Comparison of ENCODE assay signal across 9 cellular contexts in genomic region chr15:67105991-67106763, GRCh38. TPM values are rescaled to one million over a fixed set of nuclear protein-coding genes. Genes with fewer than 3 reads are reported as not detected.
A peak's percentile ranks its signal among the peaks of the same experiment; 100 is the strongest.
DNase-seq lines count a peak whose midpoint lies in the region; ATAC-seq and TF ChIP-seq lines count a peak whose summit lies in the region.
"Had no signal": no experiment of that assay in that cellular context is flagged by ENCODE, and none has a peak within 500 bp of the region (broad histone marks: within the 10 kb centered on the region; RNA-seq: fewer than 3 reads in every experiment).

No MANE protein-coding gene starts in this region.

- H3K27me3 Mint-ChIP-seq in nephron progenitor cell (ENCODE audit: low read depth, poor library complexity): peaks cover 3% of the 10 kb centered on the region
- no peaks in the 10 kb centered on the region for H3K27me3 Mint-ChIP-seq in activated T-helper 17 cell treated with anti-CD3 and anti-CD28 coated beads, Interleukin-2, amount 50 U/mL, for 72 hours

- no peaks in the 10 kb centered on the region for H3K27me3 ChIP-seq in ACC112 (ENCODE audit: insufficient read depth, low read length)
- no peaks in the 10 kb centered on the region for H3K27me3 ChIP-seq in colonic mucosa

- BruUV-seq in OCI-LY7 (replicated peaks; lab: Mats Ljungman, UMichigan): no TSS peak

- H3K4me1 ChIP-seq in ACC112 (ENCODE audit: control insufficient read depth, insufficient read depth, low read length, unreplicated experiment) (peaks cover 78% of the 10 kb centered on the region), OCI-LY7 (ENCODE audit: insufficient read depth, low read length, poor library complexity, severe bottlenecking) (peaks cover 99% of the 10 kb centered on the region), colonic mucosa (peaks cover 16% of the 10 kb centered on the region)

- H2AFZ ChIP-seq in ACC112 (ENCODE audit: low read length, unreplicated experiment) (no peak overlapping the region), OCI-LY7 (ENCODE audit: low read length) (no peak overlapping the region)

- H3K9me3 ChIP-seq in OCI-LY7 (ENCODE audit: low read length): peaks cover 5% of the 10 kb centered on the region
- no peaks in the 10 kb centered on the region for H3K9me3 ChIP-seq in colonic mucosa

- H3K27ac Mint-ChIP-seq in nephron progenitor cell: peak overlapping the region; percentile 14
- H3K27ac Mint-ChIP-seq in activated T-helper 17 cell treated with anti-CD3 and anti-CD28 coated beads, Interleukin-2, amount 50 U/mL, for 72 hours: no peak overlapping the region

- H3K4me2 ChIP-seq in OCI-LY7 (ENCODE audit: low read length): peak overlapping the region; percentile 30

- POLR2A ChIA-PET in OCI-LY7 (lab: Charles Lee): interaction anchor here (0.6 to 1.2 kb wide), 2 partner anchors 26 to 48 kb away, joined by 3 read pairs; no protein-coding TSS in a partner anchor

- H3K36me3 ChIP-seq in ACC112 (ENCODE audit: insufficient read depth, low read length) (peaks cover 9% of the 10 kb centered on the region), OCI-LY7 (ENCODE audit: insufficient read depth, low read length) (peaks cover 34% of the 10 kb centered on the region), colonic mucosa (no peaks in the 10 kb centered on the region)

- H3K9me2 ChIP-seq in OCI-LY7 (ENCODE audit: insufficient read depth, low read length): no peaks in the 10 kb centered on the region

- H3K4me3 ChIP-seq in ACC112 (ENCODE audit: low read depth, low read length) (peak overlapping the region; percentile 3; the same call in 1 of the 2 replicates), OCI-LY7 (ENCODE audit: low read depth, low read length, poor library complexity, severe bottlenecking) (no peak overlapping the region), colonic mucosa (no peak overlapping the region)

- H3K79me2 ChIP-seq in ACC112 (ENCODE audit: control insufficient read depth, insufficient read depth, low read length, unreplicated experiment) (peaks cover 84% of the 10 kb centered on the region), OCI-LY7 (ENCODE audit: insufficient read depth, low read depth, low read length) (peaks cover 81% of the 10 kb centered on the region)

- H4K20me1 ChIP-seq in OCI-LY7 (ENCODE audit: insufficient read depth, low read length): no peaks in the 10 kb centered on the region

- peaks cover 19% of the 10 kb centered on the region for H3K36me3 Mint-ChIP-seq in nephron progenitor cell (ENCODE audit: low read depth)
- peaks cover 44% of the 10 kb centered on the region for H3K36me3 Mint-ChIP-seq in activated T-helper 17 cell treated with anti-CD3 and anti-CD28 coated beads, Interleukin-2, amount 50 U/mL, for 72 hours (ENCODE audit: low read depth)

- no peaks in the 10 kb centered on the region for H3K4me1 Mint-ChIP-seq in nephron progenitor cell
- H3K4me1 Mint-ChIP-seq in activated T-helper 17 cell treated with anti-CD3 and anti-CD28 coated beads, Interleukin-2, amount 50 U/mL, for 72 hours: peaks cover 56% of the 10 kb centered on the region

- no peak overlapping the region for H3K4me3 Mint-ChIP-seq in nephron progenitor cell
- H3K4me3 Mint-ChIP-seq in activated T-helper 17 cell treated with anti-CD3 and anti-CD28 coated beads, Interleukin-2, amount 50 U/mL, for 72 hours: no peak overlapping the region

- intact Hi-C loops in OCI-LY7 (cut with micrococcal nuclease; ENCODE audit: unreplicated experiment) (no loop called here), colonic mucosa (cut with DNase I) (no loop called here)

- H3K9ac ChIP-seq in colonic mucosa (ENCODE audit: low read depth in 2 of 2, low read length in 2 of 2): peak overlapping the region in 1 of 2 donors; percentile 27

- CTCF ChIA-PET in OCI-LY7 (lab: Charles Lee; ENCODE audit: unreplicated experiment): interaction anchor here (0.7 kb wide), 1 partner anchor 20 kb away, joined by 3 read pairs; no protein-coding TSS in a partner anchor

- no peak for ATAC-seq in activated T-helper 17 cell treated with anti-CD3 and anti-CD28 coated beads, Interleukin-2, amount 50 U/mL, for 72 hours (replicated peaks)
- ATAC-seq in HG02870 (IDR thresholded peaks at IDR 0.05; ENCODE audit: unreplicated experiment): no peak

- DNase-seq in OCI-LY7 (ENCODE audit: low spot score) (no peak), colonic mucosa (no peak), nephron progenitor cell (no peak), DMS53 treated with DMSO at 0.1 percent for 48 hours (lab: John Stamatoyannopoulos, UW; ENCODE audit: unreplicated experiment) (no peak)
- no peak for DNase-seq in activated CD8-positive, alpha-beta memory T cell treated with anti-CD3 and anti-CD28 coated beads, Interleukin-2, amount 50 U/mL, for 48 hours
- DNase-seq: NCI-H1930 had no signal

- H3K27ac ChIP-seq in ACC112 (ENCODE audit: low read depth, low read length) (peak overlapping the region; percentile 99), OCI-LY7 (ENCODE audit: low read depth, low read length, poor library complexity, severe bottlenecking) (peak overlapping the region; percentile 31), colonic mucosa (peak overlapping the region; percentile 67)

- H3K9me3 Mint-ChIP-seq in nephron progenitor cell: peaks cover 12% of the 10 kb centered on the region
- no peaks in the 10 kb centered on the region for H3K9me3 Mint-ChIP-seq in activated T-helper 17 cell treated with anti-CD3 and anti-CD28 coated beads, Interleukin-2, amount 50 U/mL, for 72 hours

- TF ChIP-seq CTCF in OCI-LY7 (conservative IDR thresholded peaks at IDR 0.05; ENCODE audit: low read length) (no peak), colonic mucosa (IDR thresholded peaks at IDR 0.05) (no peak), nephron progenitor cell (IDR thresholded peaks at IDR 0.05) (no peak)

RNA-seq across cellular contexts. Expression of gene SMAD3, which starts 40.8 kb away (rescaled TPM):
- 32.8 and 41.2 TPM in 2 replicates for total RNA-seq in OCI-LY7 (2014; rRNA removed; shearing (Covaris generic))
- total RNA-seq in OCI-LY7 (2022): 77.8 and 84.5 TPM in 2 replicates
- total RNA-seq in colonic mucosa: 10 to 100 TPM; 38.6 to 62.1 TPM
- total RNA-seq in activated T-helper 17 cell treated with anti-CD3 and anti-CD28 coated beads, Interleukin-2, amount 50 U/mL, for 72 hours: 10 to 100 TPM; 57.0 to 94.9 TPM

Comparison
In these comparisons a context has a peak if more than half of its experiments do, and no peak if none do; other contexts are left out.
1. H3K27ac ChIP-seq: peak in every context shown above with its lines; median percentile 99 in ACC112; 67 in colonic mucosa; 31 in OCI-LY7.